Comparison of ENCODE assay signal across 8 cellular contexts in genomic region chr4:76951333-76952033, GRCh38. TPM values are rescaled to one million over a fixed set of nuclear protein-coding genes. Genes with fewer than 3 reads are reported as not detected.
DNase-seq lines count a peak whose midpoint lies in the region; ATAC-seq and TF ChIP-seq lines count a peak whose summit lies in the region.

No MANE protein-coding gene starts in this region.

- ATAC-seq in gastrocnemius medialis (no peak), GM18520 (IDR thresholded peaks at IDR 0.05; ENCODE audit: unreplicated experiment) (no peak)

- H3K4me2 ChIP-seq in SU-DHL-6 (ENCODE audit: low read depth, low read length, poor library complexity, severe bottlenecking) = peak overlapping the region; percentile 89

- peak overlapping the region; percentile 75 for H3K9ac ChIP-seq in SU-DHL-6 (ENCODE audit: low read length)

- H3K79me2 ChIP-seq in SU-DHL-6 (ENCODE audit: insufficient read depth, low read length) = peaks cover 58% of the 10 kb centered on the region

- in situ Hi-C loops in gastrocnemius medialis (cut with MboI; ENCODE audit: low sequenced_read_pairs in 4 of 4) = loop anchor here in 1 of 4 donors (25.0 kb wide), 1 partner anchor 764 kb away; no protein-coding TSS in a partner anchor
- in situ Hi-C loops in G401 (cut with HindIII; ENCODE audit: low sequenced_read_pairs) = no loop called here

- H3K9me2 ChIP-seq in SU-DHL-6 (replicated peaks; ENCODE audit: insufficient read depth, low read length) = no peaks in the 10 kb centered on the region

- H3K27ac ChIP-seq in SU-DHL-6 (ENCODE audit: low read depth, low read length) = no peak overlapping the region
- H3K27ac ChIP-seq in gastrocnemius medialis = peak overlapping the region; percentile 88 to 96 (median 94)

- no peaks in the 10 kb centered on the region; the same call in 1 of the 2 replicates for H4K20me1 ChIP-seq in SU-DHL-6 (ENCODE audit: low read depth, low read length)

- H3K4me3 ChIP-seq in GM12875 (ENCODE audit: low read depth, low read length) (peak overlapping the region; percentile 97), SU-DHL-6 (ENCODE audit: insufficient read depth, low read length, poor library complexity, severe bottlenecking) (peak overlapping the region; percentile 75), fibroblast of pulmonary artery (replicated peaks; ENCODE audit: low read depth, low read length) (peak overlapping the region; percentile 90), gastrocnemius medialis (peak overlapping the region; percentile 79 to 97 (median 90))

- peak; percentile 39 for DNase-seq in fibroblast of pulmonary artery (ENCODE audit: low read depth)
- DNase-seq in gastrocnemius medialis = no peak
- DNase-seq in G401 (ENCODE audit: low spot score) = no peak
- no peak for DNase-seq in NOMO-1 treated with dmso at 0.1 percent for 144 hours (lab: John Stamatoyannopoulos, UW; ENCODE audit: unreplicated experiment)
- no peak for DNase-seq in NCI-H510A treated with DMSO at 0.1 percent for 48 hours (lab: John Stamatoyannopoulos, UW)

- H3K9me3 ChIP-seq in SU-DHL-6 (ENCODE audit: insufficient read depth, low read length) (no peaks in the 10 kb centered on the region), gastrocnemius medialis (no peaks in the 10 kb centered on the region)

- H2AFZ ChIP-seq in SU-DHL-6 (ENCODE audit: low read depth, low read length, severe bottlenecking) = no peak overlapping the region

- no peak for TF ChIP-seq POLR2A in gastrocnemius medialis (IDR thresholded peaks at IDR 0.05)

- no peak for TF ChIP-seq CTCF in GM12875 (IDR thresholded peaks at IDR 0.05; ENCODE audit: borderline replicate concordance, insufficient read depth, low read depth, low read length)
- no peak for TF ChIP-seq CTCF in SU-DHL-6 (IDR thresholded peaks at IDR 0.05; ENCODE audit: insufficient read depth, low read length, poor library complexity, severe bottlenecking)
- no peak for TF ChIP-seq CTCF in fibroblast of pulmonary artery (IDR thresholded peaks at IDR 0.05; ENCODE audit: low read length, missing control alignments)
- TF ChIP-seq CTCF in gastrocnemius medialis (IDR thresholded peaks at IDR 0.05 in 4 of 5, conservative IDR thresholded peaks at IDR 0.05 in 1 of 5) = no peak

- H3K27me3 ChIP-seq in SU-DHL-6 (ENCODE audit: low read length) (no peaks in the 10 kb centered on the region), gastrocnemius medialis (no peaks in the 10 kb centered on the region)

- no peaks in the 10 kb centered on the region for H3F3A ChIP-seq in SU-DHL-6 (ENCODE audit: insufficient read depth)

- intact Hi-C loops in gastrocnemius medialis (cut with DNase I; ENCODE audit: low total_unique reads) = loop anchor here (2.0 kb wide), 1 partner anchor 23 kb away; no protein-coding TSS in a partner anchor

- H3K36me3 ChIP-seq in SU-DHL-6 (ENCODE audit: low read length) = no peaks in the 10 kb centered on the region
- no peaks in the 10 kb centered on the region for H3K36me3 ChIP-seq in gastrocnemius medialis

- peaks cover 24 to 27% of the 10 kb centered on the region in 2 donors for H3K4me1 ChIP-seq in gastrocnemius medialis

RNA-seq across cellular contexts. Expression of gene SEPTIN11, which starts 1.9 kb away (rescaled TPM):
- 100 to 1,000 TPM in 1 of 4 donors, 10 to 100 TPM in 3; 11.3 to 104 (median 47.9) TPM for total RNA-seq in gastrocnemius medialis
- 22.8 and 31.7 TPM in 2 replicates for total RNA-seq in G401 (2014; rRNA removed; shearing (Covaris generic))

RNA-seq across cellular contexts. Expression of gene SOWAHB, which starts 53.5 kb away (rescaled TPM):
- total RNA-seq in gastrocnemius medialis = under 1 TPM in 1 of 4 donors, not detected in 3; 0.12 TPM
- 0.27 and 0.86 TPM in 2 replicates for total RNA-seq in G401 (2014; rRNA removed; shearing (Covaris generic))
